Comparison of ENCODE assay signal across 14 cellular contexts in genomic region chr2:240675354-240675753, GRCh38. TPM values are rescaled to one million over a fixed set of nuclear protein-coding genes. Genes with fewer than 3 reads are reported as not detected.
DNase-seq lines count a peak whose midpoint lies in the region; ATAC-seq, FAIRE-seq and TF ChIP-seq lines count a peak whose summit lies in the region.
"Not testable (repeated sequence)": the region's sequence is repeated elsewhere in the genome, so short reads cannot be mapped to it uniquely, and the experiment has no call there.
"Had no signal": no experiment of that assay in that cellular context is flagged by ENCODE, and none has a peak within 500 bp of the region (broad histone marks: within the 10 kb centered on the region; RNA-seq: fewer than 3 reads in every experiment).

No MANE protein-coding gene starts in this region.

- ATAC-seq in PC-3: peak; percentile 58
- ATAC-seq in activated T-helper 17 cell treated with anti-CD3 and anti-CD28 coated beads, Interleukin-2, amount 50 U/mL, for 72 hours (replicated peaks): peak; percentile 32
- peak; percentile 45 to 64 for ATAC-seq in left cardiac atrium
- peak; percentile 27 to 55 (median 52) for ATAC-seq in right lobe of liver
- peak; percentile 80 to 91 (median 84) for ATAC-seq in pancreas

- H2AFZ ChIP-seq in PC-3 (ENCODE audit: low read length); endothelial cell of umbilical vein (ENCODE audit: low read depth, low read length): not testable (repeated sequence)

- not testable (repeated sequence) for H3K4me1 ChIP-seq in PC-3 (ENCODE audit: insufficient read depth, low read length); endothelial cell of umbilical vein (ENCODE audit: control insufficient read depth, extremely low read depth, insufficient read depth, low read length); right lobe of liver; pancreas

- not testable (repeated sequence) for H3K79me2 ChIP-seq in PC-3 (ENCODE audit: low read length); endothelial cell of umbilical vein (ENCODE audit: control insufficient read depth, insufficient read depth, low read length)

- not testable (repeated sequence) for H3K4me3 ChIP-seq in PC-3 (ENCODE audit: low read length); endothelial cell of umbilical vein (replicated peaks in 1 of 3; ENCODE audit: insufficient read depth in 1 of 3, low read depth in 1 of 3, low read length in 3 of 3); right lobe of liver; pancreas

- not testable (repeated sequence) for H3K27ac Mint-ChIP-seq in activated T-helper 17 cell treated with anti-CD3 and anti-CD28 coated beads, Interleukin-2, amount 50 U/mL, for 72 hours

- dilution Hi-C loops in endothelial cell of umbilical vein (cut with MboI; ENCODE audit: extremely low pct_ligation_motif_present, low sequenced_read_pairs): not testable (repeated sequence)

- H3K27me3 Mint-ChIP-seq in activated T-helper 17 cell treated with anti-CD3 and anti-CD28 coated beads, Interleukin-2, amount 50 U/mL, for 72 hours: not testable (repeated sequence)

- not testable (repeated sequence) for H3K9me3 Mint-ChIP-seq in activated T-helper 17 cell treated with anti-CD3 and anti-CD28 coated beads, Interleukin-2, amount 50 U/mL, for 72 hours

- not testable (repeated sequence) for DNase-seq in GM12891 (ENCODE audit: insufficient read length, low spot score); PC-3; endothelial cell of umbilical vein (ENCODE audit: low read depth, low spot score); left cardiac atrium; right lobe of liver; pancreas

- TF ChIP-seq CTCF in PC-3 (conservative IDR thresholded peaks at IDR 0.05; ENCODE audit: low read depth, low read length); endothelial cell of umbilical vein (IDR thresholded peaks at IDR 0.05; ENCODE audit: extremely low read depth in 1 of 2, insufficient read depth in 1 of 2, low read depth in 1 of 2, low read length in 2 of 2); right lobe of liver (IDR thresholded peaks at IDR 0.05); pancreas (IDR thresholded peaks at IDR 0.05): not testable (repeated sequence)

- BruUV-seq in PC-3 (replicated peaks; lab: Mats Ljungman, UMichigan); endothelial cell of umbilical vein (replicated peaks; lab: Mats Ljungman, UMichigan): not testable (repeated sequence)

- H3K4me2 ChIP-seq in PC-3 (ENCODE audit: low read length); endothelial cell of umbilical vein (ENCODE audit: insufficient read depth, low read length): not testable (repeated sequence)

- H3K4me1 Mint-ChIP-seq in activated T-helper 17 cell treated with anti-CD3 and anti-CD28 coated beads, Interleukin-2, amount 50 U/mL, for 72 hours: not testable (repeated sequence)

- WGBS in right lobe of liver (ENCODE audit: insufficient coverage, low coverage, low lambda C conversion rate, missing lambda C conversion rate): no CpG with 5 or more reads among the region's 23 CpGs
- WGBS in pancreas, 2 donors: no CpG with 5 or more reads among the region's 23 CpGs

- not testable (repeated sequence) for H3K9me1 ChIP-seq in endothelial cell of umbilical vein (replicated peaks; ENCODE audit: control insufficient read depth, extremely low read depth, insufficient read depth, low read length)

- H3K9me2 ChIP-seq in PC-3 (replicated peaks; ENCODE audit: low read length): not testable (repeated sequence)

- POLR2A ChIA-PET in PC-3 (lab: Charles Lee; ENCODE audit: unreplicated experiment); endothelial cell of umbilical vein (lab: Charles Lee): not testable (repeated sequence)

- FAIRE-seq in GM12891 (lab: Jason Lieb, UNC): peak; percentile 57
- peak; percentile 94 for FAIRE-seq in endothelial cell of umbilical vein (lab: Jason Lieb, UNC)
- not testable (repeated sequence) for FAIRE-seq in pancreas (lab: Jason Lieb, UNC)

- not testable (repeated sequence) for H3K9ac ChIP-seq in PC-3 (ENCODE audit: low read length); endothelial cell of umbilical vein (replicated peaks; ENCODE audit: extremely low read depth, insufficient read depth, low read length)

- not testable (repeated sequence) for H4K20me1 ChIP-seq in PC-3 (ENCODE audit: low read length); endothelial cell of umbilical vein (replicated peaks; ENCODE audit: control insufficient read depth, extremely low read depth, insufficient read depth, low read length)

- H3K36me3 Mint-ChIP-seq in activated T-helper 17 cell treated with anti-CD3 and anti-CD28 coated beads, Interleukin-2, amount 50 U/mL, for 72 hours (ENCODE audit: low read depth): not testable (repeated sequence)

- not testable (repeated sequence) for H3K9me3 ChIP-seq in PC-3 (ENCODE audit: low read length); endothelial cell of umbilical vein (replicated peaks; ENCODE audit: control insufficient read depth, insufficient read depth, low read length); right lobe of liver; pancreas

- H3F3A ChIP-seq in PC-3 (ENCODE audit: low read length, unreplicated experiment): not testable (repeated sequence)

- H3K4me3 Mint-ChIP-seq in activated T-helper 17 cell treated with anti-CD3 and anti-CD28 coated beads, Interleukin-2, amount 50 U/mL, for 72 hours: not testable (repeated sequence)

- TF ChIP-seq POLR2A in GM12891 (IDR thresholded peaks at IDR 0.05; ENCODE audit: low read depth, low read length); endothelial cell of umbilical vein (IDR thresholded peaks at IDR 0.05; ENCODE audit: low read depth, low read length); right lobe of liver (IDR thresholded peaks at IDR 0.05): not testable (repeated sequence)

- CTCF ChIA-PET in PC-3 (lab: Charles Lee); endothelial cell of umbilical vein (lab: Charles Lee): not testable (repeated sequence)

- H3K36me3 ChIP-seq in PC-3 (ENCODE audit: low read depth, low read length); endothelial cell of umbilical vein (ENCODE audit: control insufficient read depth in 2 of 2, extremely low read depth in 1 of 2, insufficient read depth in 2 of 2, low read length in 2 of 2); right lobe of liver; pancreas: not testable (repeated sequence)

- not testable (repeated sequence) for H3K27ac ChIP-seq in PC-3 (ENCODE audit: low read length); endothelial cell of umbilical vein (ENCODE audit: insufficient read depth, low read depth, low read length); right lobe of liver; pancreas

- intact Hi-C loops in PC-3 (cut with micrococcal nuclease); endothelial cell of umbilical vein (cut with micrococcal nuclease); left cardiac atrium (cut with DNase I); right lobe of liver (cut with DNase I); pancreas (cut with DNase I): not testable (repeated sequence)

- H3K27me3 ChIP-seq in PC-3 (ENCODE audit: low read length): peaks cover 14% of the 10 kb centered on the region
- not testable (repeated sequence) for H3K27me3 ChIP-seq in endothelial cell of umbilical vein (ENCODE audit: control insufficient read depth in 2 of 2, insufficient read depth in 2 of 2, low read length in 2 of 2); right lobe of liver; pancreas

RNA-seq across cellular contexts. Expression of gene AQP12B, which starts 7.3 kb away (rescaled TPM):
- not detected for polyA plus RNA-seq in GM12891 (2012; ENCODE audit: low read depth, missing spikeins)
- total RNA-seq in PC-3 (2014; rRNA removed) (not detected in 2 replicates), endothelial cell of umbilical vein (not detected in 2 replicates), left cardiac atrium (not detected), right lobe of liver (not detected), pancreas (100 to 1,000 TPM in 4 of 6 donors, 10 to 100 TPM in 2; 54.2 to 240 (median 132) TPM)
- not detected for total RNA-seq in activated T-helper 17 cell treated with anti-CD3 and anti-CD28 coated beads, Interleukin-2, amount 50 U/mL, for 72 hours
- polyA plus RNA-seq in endothelial cell of umbilical vein (not detected in 2 replicates), pancreas (100 to 1,000 TPM; 158 to 217 TPM)
- not detected in 2 replicates for polyA plus RNA-seq in endothelial cell of umbilical vein (2011; cell fraction: cytosol; rRNA removed)
- polyA plus RNA-seq in endothelial cell of umbilical vein (2011; cell fraction: nucleus; rRNA removed): not detected in 2 replicates
- polyA plus RNA-seq in endothelial cell of umbilical vein (2012): not detected in 2 replicates
- not detected in 2 replicates for polyA minus RNA-seq in endothelial cell of umbilical vein
- not detected for polyA minus RNA-seq in endothelial cell of umbilical vein (2011; cell fraction: cytosol; rRNA and poly(A)+ RNA removed)
- polyA minus RNA-seq in endothelial cell of umbilical vein (2011; cell fraction: nucleus; rRNA and poly(A)+ RNA removed): not detected in 2 replicates
- total RNA-seq: A172; CD4-positive, CD25-positive, alpha-beta regulatory T cell; GM23248; PC-9; SK-MEL-5 had no signal
- polyA plus RNA-seq: AG04450; CD4-positive, CD25-positive, alpha-beta regulatory T cell; GM23248; IgD-negative memory B cell had no signal

RNA-seq across cellular contexts. Expression of gene AQP12A, which starts 16.3 kb away (rescaled TPM):
- polyA plus RNA-seq in GM12891 (2012; ENCODE audit: low read depth, missing spikeins): not detected
- total RNA-seq in PC-3 (2014; rRNA removed): not detected in 2 replicates
- total RNA-seq in activated T-helper 17 cell treated with anti-CD3 and anti-CD28 coated beads, Interleukin-2, amount 50 U/mL, for 72 hours: not detected
- total RNA-seq in endothelial cell of umbilical vein: not detected in 2 replicates
- not detected in 2 replicates for polyA plus RNA-seq in endothelial cell of umbilical vein
- not detected in 2 replicates for polyA plus RNA-seq in endothelial cell of umbilical vein (2011; cell fraction: cytosol; rRNA removed)
- not detected in 2 replicates for polyA plus RNA-seq in endothelial cell of umbilical vein (2011; cell fraction: nucleus; rRNA removed)
- polyA plus RNA-seq in endothelial cell of umbilical vein (2012): not detected in 2 replicates
- polyA minus RNA-seq in endothelial cell of umbilical vein: not detected in 2 replicates
- not detected for polyA minus RNA-seq in endothelial cell of umbilical vein (2011; cell fraction: cytosol; rRNA and poly(A)+ RNA removed)
- not detected in 2 replicates for polyA minus RNA-seq in endothelial cell of umbilical vein (2011; cell fraction: nucleus; rRNA and poly(A)+ RNA removed)
- total RNA-seq in left cardiac atrium: not detected
- total RNA-seq in right lobe of liver: not detected
- 100 to 1,000 TPM in 4 of 6 donors, 10 to 100 TPM in 2; 46.6 to 163 (median 104) TPM for total RNA-seq in pancreas
- polyA plus RNA-seq in pancreas: 100 to 1,000 TPM; 284 to 744 TPM
- total RNA-seq: A172; CD4-positive, CD25-positive, alpha-beta regulatory T cell; GM23248; PC-9; SK-MEL-5 had no signal
- polyA plus RNA-seq: AG04450; CD4-positive, CD25-positive, alpha-beta regulatory T cell; GM23248; IgD-negative memory B cell had no signal

RNA-seq across cellular contexts. Expression of gene GPR35, which starts 50.1 kb away (rescaled TPM):
- 1.6 TPM for polyA plus RNA-seq in GM12891 (2012; ENCODE audit: low read depth, missing spikeins)
- total RNA-seq in PC-3 (2014; rRNA removed) (2.4 and 5.2 TPM in 2 replicates), endothelial cell of umbilical vein (0.25 and 0.33 TPM in 2 replicates), left cardiac atrium (1 to 10 TPM; 1.1 to 1.3 TPM), right lobe of liver (1 to 10 TPM in 2 of 6 experiments, under 1 TPM in 4; 0.11 to 1.2 (median 0.72) TPM), pancreas (1 to 10 TPM in 2 of 6 donors, under 1 TPM in 4; 0.35 to 1.4 (median 0.84) TPM)
- total RNA-seq in activated T-helper 17 cell treated with anti-CD3 and anti-CD28 coated beads, Interleukin-2, amount 50 U/mL, for 72 hours: 1 to 10 TPM; 2.0 to 4.4 TPM
- polyA plus RNA-seq in endothelial cell of umbilical vein (0.18 TPM in 2 replicates), pancreas (1 to 10 TPM; 4.1 to 4.6 TPM)
- polyA plus RNA-seq in endothelial cell of umbilical vein (2011; cell fraction: cytosol; rRNA removed): 0.12 and 0.16 TPM in 2 replicates
- 0.58 and 1.4 TPM in 2 replicates for polyA plus RNA-seq in endothelial cell of umbilical vein (2011; cell fraction: nucleus; rRNA removed)
- 0.18 and 0.29 TPM in 2 replicates for polyA plus RNA-seq in endothelial cell of umbilical vein (2012)
- polyA minus RNA-seq in endothelial cell of umbilical vein: 0.21 TPM in 1 of 2 replicates, not detected in the other
- polyA minus RNA-seq in endothelial cell of umbilical vein (2011; cell fraction: cytosol; rRNA and poly(A)+ RNA removed): not detected
- polyA minus RNA-seq in endothelial cell of umbilical vein (2011; cell fraction: nucleus; rRNA and poly(A)+ RNA removed): 0.63 TPM in 1 of 2 replicates, not detected in the other
- total RNA-seq: GM23248, SK-MEL-5 had no signal
- polyA plus RNA-seq: IgD-negative memory B cell had no signal

Comparison
In these comparisons a context has a peak if more than half of its experiments do, and no peak if none do; other contexts are left out.
1. ATAC-seq: peak in every context shown above with its lines; median percentile 84 in pancreas; 58 in PC-3; 54 in left cardiac atrium; 52 in right lobe of liver; 32 in activated T-helper 17 cell treated with anti-CD3 and anti-CD28 coated beads, Interleukin-2, amount 50 U/mL, for 72 hours.
2. RNA of gene AQP12B, which starts 7.3 kb away (total RNA-seq): 54.2 to 240 TPM in pancreas; not detected in left cardiac atrium, not detected in PC-3, not detected in activated T-helper 17 cell treated with anti-CD3 and anti-CD28 coated beads, Interleukin-2, amount 50 U/mL, for 72 hours, not detected in endothelial cell of umbilical vein and not detected in right lobe of liver; every median in the first group is over 10 times any median in the second.
3. RNA of gene AQP12A, which starts 16.3 kb away (total RNA-seq): 46.6 to 163 TPM in pancreas; not detected in left cardiac atrium, not detected in PC-3, not detected in activated T-helper 17 cell treated with anti-CD3 and anti-CD28 coated beads, Interleukin-2, amount 50 U/mL, for 72 hours, not detected in endothelial cell of umbilical vein and not detected in right lobe of liver; every median in the first group is over 10 times any median in the second.